Comparison of ENCODE assay signal across 11 cellular contexts in the genomic region with DNA sequence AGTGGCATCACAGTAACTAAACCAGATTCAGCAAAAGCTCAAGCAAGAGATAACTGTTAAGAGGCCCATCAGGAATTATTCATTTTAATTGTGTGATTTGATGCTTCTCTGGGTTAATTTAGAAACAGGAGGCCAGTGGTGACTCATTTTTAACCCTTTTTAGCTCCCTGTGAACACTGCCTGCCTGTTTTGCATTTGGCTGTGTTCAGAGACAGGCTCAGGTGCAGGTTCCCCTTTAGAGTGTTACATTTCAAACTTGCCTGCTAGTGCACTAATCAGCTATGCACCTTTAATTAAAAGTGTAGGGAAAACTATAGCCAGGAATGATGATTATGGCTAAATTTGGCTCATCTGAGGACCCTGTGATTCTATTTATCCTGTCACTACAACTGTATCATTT. TPM values are rescaled to one million over a fixed set of nuclear protein-coding genes. Genes with fewer than 3 reads are reported as not detected.
DNase-seq lines count a peak whose midpoint lies in the region; ATAC-seq and TF ChIP-seq lines count a peak whose summit lies in the region.
"Had no signal": no experiment of that assay in that cellular context is flagged by ENCODE, and none has a peak within 500 bp of the region (broad histone marks: within the 10 kb centered on the region; RNA-seq: fewer than 3 reads in every experiment).

No MANE protein-coding gene starts in this region.

- peak overlapping the region; percentile 80 for H3K23ac ChIP-seq in IMR-90 (ENCODE audit: low read depth, low read length)

- in situ Hi-C loops in IMR-90 (cut with MboI; ENCODE audit: low sequenced_read_pairs), result no loop called here

- intact Hi-C loops in IMR-90 (cut with micrococcal nuclease) (no loop called here), psoas muscle (cut with DNase I) (loop anchor here in 1 of 2 donors (5.0 kb wide), 1 partner anchor 41 kb away; no protein-coding TSS in a partner anchor), tibial artery (cut with DNase I; ENCODE audit: low total_unique reads) (no loop called here)

- peak overlapping the region; percentile 14; the same call in 1 of the 2 replicates for H3K18ac ChIP-seq in IMR-90 (ENCODE audit: low read depth, low read length)

- H4K5ac ChIP-seq in IMR-90 (ENCODE audit: low read depth, low read length), result 0 out of 2 replicates have a peak overlapping the region, but pooled peaks have one; percentile 39

- H3K36me3 ChIP-seq in IMR-90 (ENCODE audit: control insufficient read depth, insufficient read depth, low read length), result peaks cover 2% of the 10 kb centered on the region; the same call in 1 of the 2 replicates
- H3K36me3 ChIP-seq in psoas muscle (ENCODE audit: insufficient read depth in 1 of 2, low read depth in 1 of 2), result no peaks in the 10 kb centered on the region
- no peaks in the 10 kb centered on the region for H3K36me3 ChIP-seq in tibial artery

- peaks cover 10 to 51% of the 10 kb centered on the region in 2 experiments; a peak in 3 of 4 replicates for H3K79me1 ChIP-seq in IMR-90 (ENCODE audit: low read depth in 1 of 2, low read length in 2 of 2)

- peak overlapping the region; percentile 41; the same call in 1 of the 2 replicates for H3K4ac ChIP-seq in IMR-90 (ENCODE audit: low read depth, low read length)

- peak overlapping the region; percentile 18; the same call in 1 of the 2 replicates for H3K14ac ChIP-seq in IMR-90 (replicated peaks; ENCODE audit: low read depth, low read length)

- dilution Hi-C loops in IMR-90 (cut with HindIII; ENCODE audit: low sequenced_read_pairs, unreplicated experiment), result no loop called here

- POLR2A ChIA-PET in IMR-90 (lab: Charles Lee; ENCODE audit: unreplicated experiment), result no interaction called here

- peak overlapping the region; percentile 30 for H2BK120ac ChIP-seq in IMR-90 (ENCODE audit: low read depth, low read length)

- ATAC-seq in GM21737 (IDR thresholded peaks at IDR 0.05; ENCODE audit: unreplicated experiment), result peak; percentile 54
- ATAC-seq in IMR-90 (ENCODE audit: low read depth), result no peak
- peak; percentile 95 for ATAC-seq in stimulated activated naive CD8-positive, alpha-beta T cell treated with anti-CD3 and anti-CD28 coated beads, Interleukin-15, Interleukin-2, amounts not matched to agents 100 U/mL and 50 U/mL, for 24 hours
- no peak for ATAC-seq in psoas muscle

- H2BK20ac ChIP-seq in IMR-90 (ENCODE audit: low read depth, low read length), result peak overlapping the region; percentile 7; the same call in 1 of the 2 replicates

- no TSS peak for BruUV-seq in IMR-90 (replicated peaks; lab: Mats Ljungman, UMichigan)

- CTCF ChIA-PET in IMR-90 (lab: Yijun Ruan, JAX), result no interaction called here

- no peak for TF ChIP-seq POLR2A in IMR-90 (IDR thresholded peaks at IDR 0.05; ENCODE audit: low read depth, low read length)

- H3K27me3 ChIP-seq in IMR-90 (ENCODE audit: control insufficient read depth, insufficient read depth, low read length) (no peaks in the 10 kb centered on the region), psoas muscle (ENCODE audit: insufficient read depth in 3 of 3, low read length in 2 of 3) (peaks cover 0 to 9% (median 0%) of the 10 kb centered on the region in 3 donors), tibial artery (no peaks in the 10 kb centered on the region)
- H3K27me3 ChIP-seq: dorsolateral prefrontal cortex had no signal

- H2BK5ac ChIP-seq in IMR-90 (ENCODE audit: low read depth, low read length, poor library complexity, severe bottlenecking), result peak overlapping the region; percentile 43

- H3K9me3 ChIP-seq in IMR-90 (ENCODE audit: control insufficient read depth, insufficient read depth, low read length) (no peaks in the 10 kb centered on the region), psoas muscle (no peaks in the 10 kb centered on the region), tibial artery (no peaks in the 10 kb centered on the region)

- H4K91ac ChIP-seq in IMR-90 (ENCODE audit: insufficient read depth, low read depth, low read length), result peak overlapping the region; percentile 5; the same call in 1 of the 2 replicates

- H3K9me1 ChIP-seq in IMR-90 (ENCODE audit: insufficient read depth, low read length), result peaks cover 14% of the 10 kb centered on the region

- no peak overlapping the region for H2AFZ ChIP-seq in IMR-90 (replicated peaks; ENCODE audit: low read length, poor library complexity)

- TF ChIP-seq CTCF in IMR-90 (conservative IDR thresholded peaks at IDR 0.05; ENCODE audit: low read depth, low read length) (no peak), psoas muscle (IDR thresholded peaks at IDR 0.05) (no peak), tibial artery (IDR thresholded peaks at IDR 0.05) (no peak)

- H3K9ac ChIP-seq in IMR-90 (ENCODE audit: low read depth, low read length), result peak overlapping the region; percentile 40; the same call in 1 of the 2 replicates

- peak overlapping the region; percentile 54; the same call in 1 of the 3 replicates for H2BK15ac ChIP-seq in IMR-90 (ENCODE audit: low read depth, low read length)

- H2AK5ac ChIP-seq in IMR-90 (ENCODE audit: low read depth, low read length), result 0 out of 2 replicates have a peak overlapping the region, but pooled peaks have one; percentile 3

- H4K20me1 ChIP-seq in IMR-90 (ENCODE audit: insufficient read depth, low read length), result no peaks in the 10 kb centered on the region

- TF ChIP-seq RAD21 in IMR-90 (IDR thresholded peaks at IDR 0.05; ENCODE audit: low read length), result no peak

- peak overlapping the region; percentile 2 to 24; a peak in 2 of 4 replicates for H4K8ac ChIP-seq in IMR-90 (ENCODE audit: low read depth in 2 of 2, low read length in 2 of 2)

- H3K4me2 ChIP-seq in IMR-90 (ENCODE audit: low read depth, low read length), result peak overlapping the region; percentile 20

- DNase-seq in stimulated activated CD4-positive, alpha-beta T cell treated with anti-CD3 and anti-CD28 coated beads, Interleukin-15, amount 100 ng/mL, for 24 hours, result peak; percentile 29
- no peak for DNase-seq in stimulated activated CD4-positive, alpha-beta T cell treated with anti-CD3 and anti-CD28 coated beads, Interleukin-2, amount 100 ng/mL, for 24 hours
- DNase-seq in IMR-90 (no peak), psoas muscle (no peak), SHP77 (lab: John Stamatoyannopoulos, UW) (no peak), tibial artery (no peak)
- no peak for DNase-seq in stimulated activated naive CD8-positive, alpha-beta T cell treated with anti-CD3 and anti-CD28 coated beads, Interleukin-15, Interleukin-2, amounts not matched to agents 100 U/mL and 50 U/mL, for 24 hours
- DNase-seq: dorsolateral prefrontal cortex, kidney had no signal

- H3K4me3 ChIP-seq in IMR-90 (ENCODE audit: insufficient read depth, low read depth, low read length) (no peak overlapping the region), psoas muscle (no peak overlapping the region), tibial artery (no peak overlapping the region)
- H3K4me3 ChIP-seq: dorsolateral prefrontal cortex had no signal

- no peak overlapping the region for H2AK9ac ChIP-seq in IMR-90 (replicated peaks; ENCODE audit: low read depth, low read length, poor library complexity)

- peaks cover 34% of the 10 kb centered on the region for H3K4me1 ChIP-seq in IMR-90 (ENCODE audit: control insufficient read depth, insufficient read depth, low read length)
- H3K4me1 ChIP-seq in psoas muscle, result peaks cover 7% of the 10 kb centered on the region
- H3K4me1 ChIP-seq in tibial artery, result peaks cover 0 to 11% (median 1%) of the 10 kb centered on the region in 4 donors

- 0 out of 2 replicates have a peak overlapping the region, but pooled peaks have one; percentile 8 for H3K56ac ChIP-seq in IMR-90 (ENCODE audit: extremely low read depth, insufficient read depth, low read length)

- H3K27ac ChIP-seq in IMR-90 (ENCODE audit: insufficient read depth, low read length) (peak overlapping the region; percentile 13; the same call in 1 of the 2 replicates), psoas muscle (no peak overlapping the region), tibial artery (no peak overlapping the region)
- H3K27ac ChIP-seq: dorsolateral prefrontal cortex, HL-60 had no signal

TF ChIP-seq in IMR-90, 13 proteins besides CTCF, POLR2A, EP300 and RAD21:
- TF ChIP-seq MAZ (IDR thresholded peaks at IDR 0.05; ENCODE audit: borderline replicate concordance, low read depth, low read length) (no peak), CHD1 (IDR thresholded peaks at IDR 0.05; ENCODE audit: low read depth, low read length) (no peak)

RNA-seq across cellular contexts. Expression of a gene that starts 6.5 kb away (rescaled TPM):
- total RNA-seq in IMR-90 (2012; rRNA removed) (28.1 and 32.8 TPM in 2 replicates), psoas muscle (1 to 10 TPM in 3 of 4 donors, under 1 TPM in 1; 0.90 to 1.4 (median 1.0) TPM)
- polyA plus RNA-seq in IMR-90 (2012; rRNA removed) (26.8 and 30.6 TPM in 2 replicates), psoas muscle (under 1 TPM; 0.23 to 0.92 (median 0.51) TPM)
- polyA plus RNA-seq in IMR-90 (2012; cell fraction: cytosol; rRNA removed), result 10.8 and 17.7 TPM in 2 replicates
- 41.6 and 41.8 TPM in 2 replicates for polyA plus RNA-seq in IMR-90 (2012; cell fraction: nucleus; rRNA removed; ENCODE audit: low replicate concordance)

RNA-seq across cellular contexts. Expression of a gene that starts 34.9 kb away (rescaled TPM):
- not detected in 2 replicates for total RNA-seq in IMR-90 (2012; rRNA removed)
- polyA plus RNA-seq in IMR-90 (2012; rRNA removed), result not detected in 2 replicates
- not detected in 2 replicates for polyA plus RNA-seq in IMR-90 (2012; cell fraction: cytosol; rRNA removed)
- not detected in 2 replicates for polyA plus RNA-seq in IMR-90 (2012; cell fraction: nucleus; rRNA removed; ENCODE audit: low replicate concordance)
- total RNA-seq in psoas muscle, result not detected
- polyA plus RNA-seq in psoas muscle, result under 1 TPM in 2 of 3 donors, not detected in 1; 0.01 to 0.05 TPM

Comparison
In these comparisons a context has a peak if more than half of its experiments do, and no peak if none do; other contexts are left out.
1. ATAC-seq: peak in GM21737 (single experiment) and stimulated activated naive CD8-positive, alpha-beta T cell treated with anti-CD3 and anti-CD28 coated beads, Interleukin-15, Interleukin-2, amounts not matched to agents 100 U/mL and 50 U/mL, for 24 hours (single experiment); none in IMR-90 (single experiment) and psoas muscle (0 of 4).
2. RNA of a gene that starts 6.5 kb away (total RNA-seq): 28.1 to 32.8 TPM in IMR-90; 0.90 to 1.4 TPM in psoas muscle; every median in the first group is over 10 times any median in the second.